In genomic region chr17:47120521-47121095, GRCh38 we compare ENCODE assay signal across 16 cellular contexts.
DNase-seq lines count a peak whose midpoint lies in the region; ATAC-seq and TF ChIP-seq lines count a peak whose summit lies in the region.
"Had no signal": no experiment of that assay in that cellular context is flagged by ENCODE, and none has a peak within 500 bp of the region (broad histone marks: within the 10 kb centered on the region; RNA-seq: fewer than 3 reads in every experiment).

No MANE protein-coding gene starts in this region.

- in situ Hi-C loops in GM13976 (cut with MboI; ENCODE audit: low sequenced_read_pairs, unreplicated experiment) = no loop called here

- H3K4me2 ChIP-seq in PC-3 (ENCODE audit: low read length) = peak overlapping the region; percentile 26; the same call in 1 of the 2 replicates

- H4K20me1 ChIP-seq in PC-3 (ENCODE audit: low read length) = peaks cover 10% of the 10 kb centered on the region; the same call in 1 of the 2 replicates

- H3F3A ChIP-seq in PC-3 (ENCODE audit: low read length, unreplicated experiment) = peaks cover 8% of the 10 kb centered on the region

- intact Hi-C loops in left ventricle myocardium inferior (cut with micrococcal nuclease) (no loop called here), left cardiac atrium (cut with DNase I) (no loop called here), PC-3 (cut with micrococcal nuclease) (no loop called here)

- no peaks in the 10 kb centered on the region for H3K9me3 ChIP-seq in left ventricle myocardium inferior (replicated peaks)
- no peaks in the 10 kb centered on the region for H3K9me3 ChIP-seq in PC-3 (ENCODE audit: low read length)
- no peaks in the 10 kb centered on the region for H3K9me3 ChIP-seq in subcutaneous abdominal adipose tissue (ENCODE audit: control insufficient read depth in 5 of 5, low read length in 5 of 5)
- H3K9me3 ChIP-seq in effector memory CD4-positive, alpha-beta T cell (ENCODE audit: control insufficient read depth, low read length) = no peaks in the 10 kb centered on the region
- H3K9me3 ChIP-seq: ascending aorta, tibial nerve had no signal

- CTCF ChIA-PET in PC-3 (lab: Charles Lee) = no interaction called here

- H2AFZ ChIP-seq in PC-3 (ENCODE audit: low read length) = no peak overlapping the region

- H3K4me1 ChIP-seq in left ventricle myocardium inferior (no peaks in the 10 kb centered on the region), PC-3 (ENCODE audit: insufficient read depth, low read length) (peaks cover 20% of the 10 kb centered on the region), subcutaneous abdominal adipose tissue (ENCODE audit: control insufficient read depth in 5 of 5, insufficient read depth in 5 of 5, low read length in 5 of 5) (no peaks in the 10 kb centered on the region)
- no peaks in the 10 kb centered on the region for H3K4me1 ChIP-seq in effector memory CD4-positive, alpha-beta T cell (ENCODE audit: control insufficient read depth, insufficient read depth, low read length, poor library complexity, severe bottlenecking)
- H3K4me1 ChIP-seq: ascending aorta, tibial nerve had no signal

- H3K27me3 ChIP-seq in left ventricle myocardium inferior (ENCODE audit: low read depth) (no peaks in the 10 kb centered on the region), PC-3 (ENCODE audit: low read length) (no peaks in the 10 kb centered on the region), subcutaneous abdominal adipose tissue (ENCODE audit: control insufficient read depth in 5 of 5, insufficient read depth in 4 of 5, low read length in 5 of 5) (no peaks in the 10 kb centered on the region)
- no peaks in the 10 kb centered on the region for H3K27me3 ChIP-seq in effector memory CD4-positive, alpha-beta T cell (replicated peaks; ENCODE audit: control insufficient read depth, insufficient read depth, low read length, poor library complexity, severe bottlenecking)
- H3K27me3 ChIP-seq: ascending aorta, tibial nerve had no signal

- H3K9ac ChIP-seq in PC-3 (ENCODE audit: low read length) (no peak overlapping the region), subcutaneous abdominal adipose tissue (ENCODE audit: low read length in 5 of 5) (no peak overlapping the region)

- H3K79me2 ChIP-seq in PC-3 (ENCODE audit: low read length) = no peaks in the 10 kb centered on the region

- no TSS peak for BruUV-seq in PC-3 (replicated peaks; lab: Mats Ljungman, UMichigan)

- POLR2A ChIA-PET in PC-3 (lab: Charles Lee; ENCODE audit: unreplicated experiment) = interaction anchor here (0.6 kb wide), 1 partner anchor 24 kb away, joined by 4 read pairs; no protein-coding TSS in a partner anchor

- H3K9me2 ChIP-seq in PC-3 (replicated peaks; ENCODE audit: low read length) = no peaks in the 10 kb centered on the region

- TF ChIP-seq CTCF in left ventricle myocardium inferior (IDR thresholded peaks at IDR 0.05; ENCODE audit: borderline replicate concordance) = no peak
- TF ChIP-seq CTCF in PC-3 (conservative IDR thresholded peaks at IDR 0.05; ENCODE audit: low read depth, low read length) = no peak
- TF ChIP-seq CTCF in GM13976 (IDR thresholded peaks at IDR 0.05; ENCODE audit: borderline replicate concordance, control extremely low read depth, extremely low read depth, insufficient read depth, missing control alignments) = no peak

- ATAC-seq in left cardiac atrium = no peak
- no peak for ATAC-seq in PC-3

- H3K4me3 ChIP-seq in left ventricle myocardium inferior = no peak overlapping the region
- no peak overlapping the region for H3K4me3 ChIP-seq in PC-3 (ENCODE audit: low read length)
- no peak overlapping the region for H3K4me3 ChIP-seq in subcutaneous abdominal adipose tissue (ENCODE audit: low read depth in 1 of 5, low read length in 5 of 5)
- no peak overlapping the region for H3K4me3 ChIP-seq in effector memory CD4-positive, alpha-beta T cell (ENCODE audit: insufficient read depth, low read depth, low read length, poor library complexity, severe bottlenecking)
- H3K4me3 ChIP-seq: ascending aorta, lung, tibial nerve had no signal

- H3K36me3 ChIP-seq in left ventricle myocardium inferior (peaks cover 63% of the 10 kb centered on the region), PC-3 (ENCODE audit: low read depth, low read length) (peaks cover 50% of the 10 kb centered on the region), subcutaneous abdominal adipose tissue (ENCODE audit: control insufficient read depth in 5 of 5, insufficient read depth in 5 of 5, low read length in 5 of 5) (peaks cover 23 to 52% (median 34%) of the 10 kb centered on the region in 5 donors)
- peaks cover 15% of the 10 kb centered on the region for H3K36me3 ChIP-seq in effector memory CD4-positive, alpha-beta T cell (ENCODE audit: control insufficient read depth, insufficient read depth, low read length)

- no peak for DNase-seq in left ventricle myocardium inferior
- no peak for DNase-seq in left cardiac atrium
- no peak for DNase-seq in PC-3
- peak; percentile 3 for DNase-seq in fibroblast of gingiva (ENCODE audit: low read depth)
- DNase-seq in SKM-1 (lab: John Stamatoyannopoulos, UW; ENCODE audit: unreplicated experiment) = no peak
- DNase-seq in GM13976 (ENCODE audit: low spot score) = no peak
- DNase-seq in effector memory CD4-positive, alpha-beta T cell = no peak
- DNase-seq: activated CD4-positive, alpha-beta memory T cell treated with anti-CD3 and anti-CD28 coated beads, Interleukin-2, amount 10 ng/mL, durations not matched to agents 7 days and 5 days; DMS 273 treated with DMSO at 0.1 percent for 48 hours; NCI-H226; retina; stimulated activated CD4-positive, alpha-beta T cell treated with anti-CD3 and anti-CD28 coated beads, Interleukin-1b, Interleukin-23, amount 100 ng/mL, for 48 hours had no signal

- H3K27ac ChIP-seq in left ventricle myocardium inferior (replicated peaks) (peak overlapping the region; percentile 5), PC-3 (ENCODE audit: low read length) (0 out of 2 replicates have a peak overlapping the region, but pooled peaks have one; percentile 2), subcutaneous abdominal adipose tissue (ENCODE audit: low read depth, low read length) (peak overlapping the region; percentile 65)
- no peak overlapping the region for H3K27ac ChIP-seq in effector memory CD4-positive, alpha-beta T cell (ENCODE audit: insufficient read depth, low read length, poor library complexity, severe bottlenecking)
- H3K27ac ChIP-seq: ascending aorta had no signal
